ENCODE assay signal across 28 cellular contexts in the genomic region with DNA sequence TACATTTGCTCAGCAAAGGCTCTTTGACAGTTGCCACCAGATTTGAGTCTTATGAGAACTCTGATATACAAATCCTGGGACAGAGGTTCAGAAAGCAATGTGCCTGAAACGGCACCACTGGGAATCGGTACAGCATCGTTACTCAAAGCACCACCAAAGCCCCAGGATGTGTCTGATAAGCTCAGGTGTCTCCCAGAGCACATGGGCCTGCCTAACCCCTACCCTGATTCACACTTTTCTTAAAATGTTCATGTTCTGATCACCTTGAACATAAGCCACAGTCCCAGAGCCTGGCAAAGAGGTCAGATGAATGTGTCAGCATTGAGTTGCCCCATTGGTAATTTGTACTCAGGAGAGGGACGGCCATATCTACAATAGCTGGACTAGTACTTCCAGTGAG.
DNase-seq lines count a peak whose midpoint lies in the region; TF ChIP-seq lines count a peak whose summit lies in the region.
"Had no signal": no experiment of that assay in that cellular context is flagged by ENCODE, and none has a peak within 500 bp of the region (broad histone marks: within the 10 kb centered on the region; RNA-seq: fewer than 3 reads in every experiment).

No MANE protein-coding gene starts in this region.

- DNase-seq in esophagus muscularis mucosa (ENCODE audit: extremely low spot score), result peak; percentile 82
- DNase-seq in substantia nigra (lab: John Stamatoyannopoulos, UW), result no peak
- no peak for DNase-seq in posterior cingulate gyrus
- DNase-seq: 8988T; ACHN; AML-193; BE2C; C1 segment of cervical spinal cord; Caco-2; Calu3; CD4-positive, alpha-beta memory T cell; CD4-positive, alpha-beta T cell; CD4-positive, CD25-positive, alpha-beta regulatory T cell; CD8-positive, alpha-beta memory T cell; CD8-positive, alpha-beta T cell; COR-L47; DMS 273 treated with DMSO at 0.1 percent for 48 hours; DMS153; DMS53; DMS79; DMS79 treated with DMSO at 0.1 percent for 48 hours; DND-41; EL had no signal

- H3K4me3 ChIP-seq in BLaER1 (no peak overlapping the region), esophagus muscularis mucosa (no peak overlapping the region)
- H3K4me3 ChIP-seq: A549; BLaER1 treated with 17β-estradiol and CSF1 and Interleukin-3, amounts not matched to agents 10 nM and 100 nM had no signal

- 98% methylated on average over 4 of the region's 4 CpGs for WGBS in esophagus muscularis mucosa

- intact Hi-C loops in esophagus muscularis mucosa (cut with DNase I), result no loop called here
- intact Hi-C loops in posterior cingulate gyrus (cut with DNase I), result no loop called here

- H3K36me3 ChIP-seq in BLaER1, result no peaks in the 10 kb centered on the region
- H3K36me3 ChIP-seq in esophagus muscularis mucosa, result no peaks in the 10 kb centered on the region
- H3K36me3 ChIP-seq: BE2C; BLaER1 treated with 17β-estradiol and CSF1 and Interleukin-3, amounts not matched to agents 10 nM and 100 nM had no signal

- no peak overlapping the region for H3K4me2 ChIP-seq in BLaER1
- H3K4me2 ChIP-seq: A549; BLaER1 treated with 17β-estradiol and CSF1 and Interleukin-3, amounts not matched to agents 10 nM and 100 nM had no signal

- H3K9ac ChIP-seq in BLaER1, result no peak overlapping the region
- H3K9ac ChIP-seq: BLaER1 treated with 17β-estradiol and CSF1 and Interleukin-3, amounts not matched to agents 10 nM and 100 nM had no signal

- H3K4me1 ChIP-seq in BLaER1 (peaks cover 33% of the 10 kb centered on the region), esophagus muscularis mucosa (no peaks in the 10 kb centered on the region)
- H3K4me1 ChIP-seq: A549, BE2C, Caco-2 had no signal

- no peak for TF ChIP-seq POLR2A in esophagus muscularis mucosa (IDR thresholded peaks at IDR 0.05; ENCODE audit: low read depth)

- H4K20me1 ChIP-seq in BLaER1, result no peaks in the 10 kb centered on the region
- H4K20me1 ChIP-seq: BLaER1 treated with 17β-estradiol and CSF1 and Interleukin-3, amounts not matched to agents 10 nM and 100 nM had no signal

- no peaks in the 10 kb centered on the region for H3K27me3 ChIP-seq in BLaER1
- no peaks in the 10 kb centered on the region for H3K27me3 ChIP-seq in esophagus muscularis mucosa
- H3K27me3 ChIP-seq: BE2C; BLaER1 treated with 17β-estradiol and CSF1 and Interleukin-3, amounts not matched to agents 10 nM and 100 nM had no signal

- H3K9me3 ChIP-seq in BLaER1, result peaks cover 57% of the 10 kb centered on the region
- H3K9me3 ChIP-seq in esophagus muscularis mucosa, result peaks cover 0 to 3% (median 0%) of the 10 kb centered on the region in 4 donors
- H3K9me3 ChIP-seq: A549, BE2C, Caco-2 had no signal

- TF ChIP-seq EP300 in esophagus muscularis mucosa (IDR thresholded peaks at IDR 0.05), result no peak

- H3K27ac ChIP-seq in BLaER1, result 0 out of 2 replicates have a peak overlapping the region, but pooled peaks have one; percentile 2
- H3K27ac ChIP-seq in esophagus muscularis mucosa (replicated peaks in 1 of 4), result no peak overlapping the region
- no peak overlapping the region for H3K27ac ChIP-seq in substantia nigra (ENCODE audit: low read depth, low read length, poor library complexity, severe bottlenecking)
- H3K27ac ChIP-seq: 22Rv1; A549; BLaER1 treated with 17β-estradiol and CSF1 and Interleukin-3, amounts not matched to agents 10 nM and 100 nM; C4-2B had no signal

- TF ChIP-seq CTCF in esophagus muscularis mucosa (IDR thresholded peaks at IDR 0.05), result no peak
